8 cellular contexts compared by ENCODE assay signal in genomic region chr10:96587255-96588059, GRCh38. TPM values are rescaled to one million over a fixed set of nuclear protein-coding genes. Genes with fewer than 3 reads are reported as not detected.
A peak's percentile ranks its signal among the peaks of the same experiment; 100 is the strongest.
DNase-seq lines count a peak whose midpoint lies in the region; ATAC-seq and TF ChIP-seq lines count a peak whose summit lies in the region.

No MANE protein-coding gene starts in this region.

- H3K9me3 Mint-ChIP-seq in osteocyte (ENCODE audit: unreplicated experiment): no peaks in the 10 kb centered on the region

- H3K4me1 ChIP-seq in Peyer's patch: peaks cover 0 to 49% (median 5%) of the 10 kb centered on the region in 4 donors

- H3K4me3 ChIP-seq in Peyer's patch: peak overlapping the region; percentile 69 to 99 (median 96)

- no peak overlapping the region for H3K27ac Mint-ChIP-seq in osteocyte (ENCODE audit: unreplicated experiment)

- no peaks in the 10 kb centered on the region for H3K36me3 Mint-ChIP-seq in osteocyte (ENCODE audit: unreplicated experiment)

- H3K27me3 ChIP-seq in Peyer's patch (no peaks in the 10 kb centered on the region), layer of hippocampus (ENCODE audit: control insufficient read depth, insufficient read depth, low read length) (no peaks in the 10 kb centered on the region)

- TF ChIP-seq POLR2A in Peyer's patch (IDR thresholded peaks at IDR 0.05): peak in 1 of 2 donors; percentile 17

- TF ChIP-seq CTCF in Peyer's patch (IDR thresholded peaks at IDR 0.05): no peak
- TF ChIP-seq CTCF in osteocyte (IDR thresholded peaks at IDR 0.05): no peak

- H3K27ac ChIP-seq in Peyer's patch (peak overlapping the region; percentile 98 to 100 (median 99)), layer of hippocampus (ENCODE audit: low read depth, low read length) (peak overlapping the region; percentile 92)

- peaks cover 28% of the 10 kb centered on the region for H3K4me1 Mint-ChIP-seq in osteocyte (ENCODE audit: unreplicated experiment)

- ATAC-seq in HG03159 (IDR thresholded peaks at IDR 0.05; ENCODE audit: unreplicated experiment): peak; percentile 6

- DNase-seq in EH (ENCODE audit: low read depth) (peak; percentile 83), Peyer's patch (peak in 2 of 3 donors; percentile 53 to 82), cerebellar cortex (ENCODE audit: low spot score) (peak; percentile 69), occipital lobe (lab: John Stamatoyannopoulos, UW) (no peak), osteocyte (ENCODE audit: extremely low spot score, unreplicated experiment) (no peak)
- peak; percentile 36 to 37 for DNase-seq in stimulated activated CD8-positive, alpha-beta memory T cell treated with anti-CD3 and anti-CD28 coated beads, Interleukin-4, amount 100 ng/mL, for 1 hour (ENCODE audit: low read depth in 2 of 2, low spot score in 1 of 2)

- no peak overlapping the region for H3K4me3 Mint-ChIP-seq in osteocyte (ENCODE audit: unreplicated experiment)

- no peaks in the 10 kb centered on the region for H3K27me3 Mint-ChIP-seq in osteocyte (ENCODE audit: unreplicated experiment)

- H3K9me3 ChIP-seq in Peyer's patch: no peaks in the 10 kb centered on the region

- H3K36me3 ChIP-seq in Peyer's patch: no peaks in the 10 kb centered on the region

RNA-seq across cellular contexts. Expression of gene TM9SF3, which starts 0.6 kb away (rescaled TPM):
- total RNA-seq in Peyer's patch: 100 to 1,000 TPM in 2 of 4 donors, 10 to 100 TPM in 2; 64.4 to 129 (median 95.8) TPM
- total RNA-seq in occipital lobe: 129 TPM
- total RNA-seq in osteocyte: 150 and 151 TPM in 2 replicates

Comparison
In these comparisons a context has a peak if more than half of its experiments do, and no peak if none do; other contexts are left out.
1. DNase-seq: peak in EH (single experiment), Peyer's patch (2 of 3), cerebellar cortex (single experiment) and stimulated activated CD8-positive, alpha-beta memory T cell treated with anti-CD3 and anti-CD28 coated beads, Interleukin-4, amount 100 ng/mL, for 1 hour (2 of 2); none in occipital lobe (single experiment) and osteocyte (single experiment).